1 cellular context compared by ENCODE assay signal in the genomic region with DNA sequence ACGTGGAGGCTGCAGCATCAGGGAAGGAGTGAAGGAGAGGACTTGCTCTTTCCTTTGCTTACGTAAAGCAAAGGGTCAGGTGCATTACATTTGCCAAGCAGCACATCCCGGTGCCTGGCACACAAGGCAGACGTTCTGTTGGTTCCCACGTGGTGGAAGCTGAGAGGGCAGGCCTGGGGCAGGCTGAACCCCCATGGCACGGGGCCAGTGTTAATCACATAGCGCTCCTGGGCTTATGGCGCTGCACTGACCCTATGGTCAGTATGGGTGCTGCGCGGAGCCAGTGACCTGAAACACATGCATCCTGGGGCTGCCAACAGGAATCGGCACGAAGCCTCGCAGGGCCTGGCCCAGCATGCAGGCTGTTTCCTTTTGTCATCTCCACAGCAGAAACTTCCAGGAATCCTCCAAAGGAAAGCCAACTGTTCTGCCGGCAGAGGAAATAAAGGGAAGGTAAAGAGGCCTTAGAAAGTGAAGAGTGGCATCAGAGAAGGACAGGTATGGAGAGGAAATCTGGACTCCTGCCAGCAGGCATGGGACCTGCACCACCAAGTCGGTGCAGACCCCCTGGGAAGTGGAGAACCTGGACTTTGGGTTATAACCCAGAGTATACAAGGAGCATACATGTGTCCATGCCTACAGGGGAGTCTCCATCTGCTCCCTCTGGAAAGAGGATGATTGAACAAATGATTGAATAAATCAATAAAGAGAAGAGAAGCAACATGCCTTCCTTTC.
TF ChIP-seq lines count a peak whose summit lies in the region.

No MANE protein-coding gene starts in this region.

TF ChIP-seq in HepG2, 621 proteins besides CTCF, POLR2A, EP300 and RAD21 (continued from another document):
- TF ChIP-seq ZNF570 (CRISPR knock-in tag; IDR thresholded peaks at IDR 0.05; ENCODE audit: borderline replicate concordance) (no peak), MXI1 (IDR thresholded peaks at IDR 0.05; ENCODE audit: borderline replicate concordance, low read depth, low read length) (no peak), ZNF138 (CRISPR knock-in tag; IDR thresholded peaks at IDR 0.05; ENCODE audit: low read depth) (no peak), ZNF747 (CRISPR knock-in tag; IDR thresholded peaks at IDR 0.05; ENCODE audit: borderline replicate concordance) (no peak)
- TF ChIP-seq, protein P1, sequence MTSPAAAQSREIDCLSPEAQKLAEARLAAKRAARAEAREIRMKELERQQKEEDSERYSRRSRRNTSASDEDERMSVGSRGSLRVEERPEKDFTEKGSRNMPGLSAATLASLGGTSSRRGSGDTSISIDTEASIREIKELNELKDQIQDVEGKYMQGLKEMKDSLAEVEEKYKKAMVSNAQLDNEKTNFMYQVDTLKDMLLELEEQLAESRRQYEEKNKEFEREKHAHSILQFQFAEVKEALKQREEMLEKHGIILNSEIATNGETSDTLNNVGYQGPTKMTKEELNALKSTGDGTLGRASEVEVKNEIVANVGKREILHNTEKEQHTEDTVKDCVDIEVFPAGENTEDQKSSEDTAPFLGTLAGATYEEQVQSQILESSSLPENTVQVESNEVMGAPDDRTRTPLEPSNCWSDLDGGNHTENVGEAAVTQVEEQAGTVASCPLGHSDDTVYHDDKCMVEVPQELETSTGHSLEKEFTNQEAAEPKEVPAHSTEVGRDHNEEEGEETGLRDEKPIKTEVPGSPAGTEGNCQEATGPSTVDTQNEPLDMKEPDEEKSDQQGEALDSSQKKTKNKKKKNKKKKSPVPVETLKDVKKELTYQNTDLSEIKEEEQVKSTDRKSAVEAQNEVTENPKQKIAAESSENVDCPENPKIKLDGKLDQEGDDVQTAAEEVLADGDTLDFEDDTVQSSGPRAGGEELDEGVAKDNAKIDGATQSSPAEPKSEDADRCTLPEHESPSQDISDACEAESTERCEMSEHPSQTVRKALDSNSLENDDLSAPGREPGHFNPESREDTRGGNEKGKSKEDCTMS (CRISPR knock-in tag; conservative IDR thresholded peaks at IDR 0.05): no peak
- TF ChIP-seq, protein P2, sequence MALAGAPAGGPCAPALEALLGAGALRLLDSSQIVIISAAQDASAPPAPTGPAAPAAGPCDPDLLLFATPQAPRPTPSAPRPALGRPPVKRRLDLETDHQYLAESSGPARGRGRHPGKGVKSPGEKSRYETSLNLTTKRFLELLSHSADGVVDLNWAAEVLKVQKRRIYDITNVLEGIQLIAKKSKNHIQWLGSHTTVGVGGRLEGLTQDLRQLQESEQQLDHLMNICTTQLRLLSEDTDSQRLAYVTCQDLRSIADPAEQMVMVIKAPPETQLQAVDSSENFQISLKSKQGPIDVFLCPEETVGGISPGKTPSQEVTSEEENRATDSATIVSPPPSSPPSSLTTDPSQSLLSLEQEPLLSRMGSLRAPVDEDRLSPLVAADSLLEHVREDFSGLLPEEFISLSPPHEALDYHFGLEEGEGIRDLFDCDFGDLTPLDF (CRISPR knock-in tag; IDR thresholded peaks at IDR 0.05): no peak
